ENCODE assay signal across 22 cellular contexts in genomic region chr2:55768991-55769390, GRCh38.
A peak's percentile ranks its signal among the peaks of the same experiment; 100 is the strongest.
DNase-seq lines count a peak whose midpoint lies in the region; TF ChIP-seq lines count a peak whose summit lies in the region.
"Had no signal": no experiment of that assay in that cellular context is flagged by ENCODE, and none has a peak within 500 bp of the region (broad histone marks: within the 10 kb centered on the region; RNA-seq: fewer than 3 reads in every experiment).

No MANE protein-coding gene starts in this region.

- no peak overlapping the region for H3K27ac ChIP-seq in breast epithelium
- H3K27ac ChIP-seq in caudate nucleus (ENCODE audit: low read depth, low read length), result peak overlapping the region; percentile 3
- H3K27ac ChIP-seq in suprapubic skin, result no peak overlapping the region
- H3K27ac ChIP-seq: BLaER1 treated with 17β-estradiol and CSF1 and Interleukin-3, amounts not matched to agents 10 nM and 100 nM; RWPE1 had no signal

- CTCF ChIA-PET in MCF 10A (lab: Yijun Ruan, JAX), result interaction anchor here (0.6 to 7.6 kb wide), 6 partner anchors 9 to 1150 kb away, joined by 3 to 204 read pairs (median 4); no protein-coding TSS in a partner anchor

- no peak overlapping the region for H3K4me3 ChIP-seq in breast epithelium
- H3K4me3 ChIP-seq in suprapubic skin, result no peak overlapping the region
- H3K4me3 ChIP-seq: BLaER1 treated with 17β-estradiol and CSF1 and Interleukin-3, amounts not matched to agents 10 nM and 100 nM had no signal

- DNase-seq in MCF 10A (ENCODE audit: unreplicated experiment) (no peak), breast epithelium (ENCODE audit: low spot score in 2 of 2) (no peak), NCI-H69 (lab: John Stamatoyannopoulos, UW) (peak; percentile 34), caudate nucleus (lab: John Stamatoyannopoulos, UW) (peak in 6 of 61 donors; percentile 0 to 25 (median 6)), suprapubic skin (ENCODE audit: low spot score in 2 of 2) (no peak), NCI-H446 treated with DMSO at 0.1 percent for 48 hours (lab: John Stamatoyannopoulos, UW) (no peak), putamen (ENCODE audit: low spot score) (no peak)
- DNase-seq: AML-193; CD4-positive, alpha-beta T cell; DMS53; GF-D8; GOT3; Karpas-422; NCI-H1092 treated with DMSO at 0.1 percent for 48 hours; NCI-H1436; NCI-H1930; NCI-H2107; NCI-H446; NCI-H526; SHP77 treated with DMSO at 0.1 percent for 48 hours had no signal

- no TSS peak for BruUV-seq in MCF 10A (replicated peaks; lab: Mats Ljungman, UMichigan)

- H3K4me1 ChIP-seq in breast epithelium (no peaks in the 10 kb centered on the region), suprapubic skin (peaks cover 7% of the 10 kb centered on the region)

- intact Hi-C loops in MCF 10A (cut with micrococcal nuclease), result no loop called here
- intact Hi-C loops in breast epithelium (cut with DNase I; ENCODE audit: low total_unique reads), result no loop called here

- peak overlapping the region; percentile 72 for H3K27ac Mint-ChIP-seq in MCF 10A (ENCODE audit: low read depth, unreplicated experiment)
- H3K27ac Mint-ChIP-seq: CD4-positive, alpha-beta T cell had no signal

- no peak overlapping the region for H3K4me3 Mint-ChIP-seq in MCF 10A (ENCODE audit: unreplicated experiment)
- H3K4me3 Mint-ChIP-seq: CD4-positive, alpha-beta T cell had no signal

- no peaks in the 10 kb centered on the region for H3K9me3 Mint-ChIP-seq in MCF 10A (ENCODE audit: unreplicated experiment)
- H3K9me3 Mint-ChIP-seq: CD4-positive, alpha-beta T cell had no signal

- no peaks in the 10 kb centered on the region for H3K36me3 Mint-ChIP-seq in MCF 10A (ENCODE audit: insufficient read depth, unreplicated experiment)

- no peak for TF ChIP-seq EP300 in suprapubic skin (IDR thresholded peaks at IDR 0.05)

- H3K27me3 Mint-ChIP-seq in MCF 10A (ENCODE audit: insufficient read depth, unreplicated experiment), result no peaks in the 10 kb centered on the region

- H3K36me3 ChIP-seq in breast epithelium (no peaks in the 10 kb centered on the region), suprapubic skin (no peaks in the 10 kb centered on the region)
- H3K36me3 ChIP-seq: BLaER1 treated with 17β-estradiol and CSF1 and Interleukin-3, amounts not matched to agents 10 nM and 100 nM had no signal

- POLR2A ChIA-PET in MCF 10A (lab: Yijun Ruan, JAX), result interaction anchor here (0.6 to 4.7 kb wide), 12 partner anchors 10 to 1238 kb away, joined by 3 to 31 read pairs (median 3); no protein-coding TSS in a partner anchor

- TF ChIP-seq CTCF in MCF 10A (IDR thresholded peaks at IDR 0.05; ENCODE audit: unreplicated experiment) (no peak), breast epithelium (IDR thresholded peaks at IDR 0.05) (no peak), suprapubic skin (IDR thresholded peaks at IDR 0.05) (no peak)

- 48% methylated on average over 2 of the region's 2 CpGs for WGBS in suprapubic skin

- H3K4me1 Mint-ChIP-seq in MCF 10A (ENCODE audit: insufficient read depth, unreplicated experiment), result peaks cover 30% of the 10 kb centered on the region

- TF ChIP-seq POLR2A in breast epithelium (IDR thresholded peaks at IDR 0.05) (no peak), suprapubic skin (IDR thresholded peaks at IDR 0.05) (no peak)

- H3K9me3 ChIP-seq in breast epithelium (no peaks in the 10 kb centered on the region), suprapubic skin (no peaks in the 10 kb centered on the region)

- H3K27me3 ChIP-seq in breast epithelium, result no peaks in the 10 kb centered on the region
- H3K27me3 ChIP-seq in suprapubic skin, result no peaks in the 10 kb centered on the region
- H3K27me3 ChIP-seq: BLaER1 treated with 17β-estradiol and CSF1 and Interleukin-3, amounts not matched to agents 10 nM and 100 nM had no signal
